9 cellular contexts compared by ENCODE assay signal in genomic region chr11:45994421-45995341, GRCh38.
A peak's percentile ranks its signal among the peaks of the same experiment; 100 is the strongest.
DNase-seq lines count a peak whose midpoint lies in the region; TF ChIP-seq lines count a peak whose summit lies in the region.
"Had no signal": no experiment of that assay in that cellular context is flagged by ENCODE, and none has a peak within 500 bp of the region (broad histone marks: within the 10 kb centered on the region; RNA-seq: fewer than 3 reads in every experiment).

No MANE protein-coding gene starts in this region.

- H3K9ac ChIP-seq in KMS-11: peak overlapping the region; percentile 50; the same call in 1 of the 2 replicates
- no peak overlapping the region for H3K9ac ChIP-seq in adipocyte (ENCODE audit: low read length)

- no peaks in the 10 kb centered on the region for H3K9me3 ChIP-seq in adipocyte (ENCODE audit: control insufficient read depth, low read length)

- H3K79me2 ChIP-seq in KMS-11 (ENCODE audit: insufficient read depth, low read depth): no peaks in the 10 kb centered on the region

- DNase-seq in adipocyte (ENCODE audit: low read depth): peak; percentile 56
- peak in 31 of 42 donors; percentile 9 to 80 (median 42) for DNase-seq in head of caudate nucleus
- DNase-seq in retina: peak; percentile 39
- no peak for DNase-seq in activated gamma-delta T cell (lab: John Stamatoyannopoulos, UW)
- no peak for DNase-seq in activated naive CD4-positive, alpha-beta T cell treated with Interleukin-2 at 50 U/mL for 16 hours
- DNase-seq in activated T-cell treated with anti-CD3 and anti-CD28 coated beads for 4 hours: no peak
- DNase-seq: foreskin melanocyte, NCI-H526 treated with DMSO at 0.1 percent for 48 hours had no signal

- H3K4me2 ChIP-seq in KMS-11: peak overlapping the region; percentile 83

- intact Hi-C loops in head of caudate nucleus (cut with DNase I): no loop called here

- TF ChIP-seq CTCF in KMS-11 (conservative IDR thresholded peaks at IDR 0.05; ENCODE audit: low read depth, low read length): no peak

- H3K4me3 ChIP-seq in KMS-11 (IDR thresholded peaks at IDR 0.05; ENCODE audit: insufficient read depth, low read depth, low read length): no peak overlapping the region
- no peak overlapping the region for H3K4me3 ChIP-seq in adipocyte (ENCODE audit: low read length)

- H3K36me3 ChIP-seq in KMS-11 (ENCODE audit: insufficient read depth): no peaks in the 10 kb centered on the region
- no peaks in the 10 kb centered on the region for H3K36me3 ChIP-seq in adipocyte (ENCODE audit: control insufficient read depth, insufficient read depth, low read length, severe bottlenecking)

- no peaks in the 10 kb centered on the region for H4K20me1 ChIP-seq in KMS-11 (ENCODE audit: insufficient read depth)

- no peaks in the 10 kb centered on the region for H3K27me3 ChIP-seq in KMS-11 (ENCODE audit: insufficient read depth, low read depth)
- H3K27me3 ChIP-seq in adipocyte (replicated peaks; ENCODE audit: control insufficient read depth, insufficient read depth, low read length): no peaks in the 10 kb centered on the region

- H3K4me1 ChIP-seq in KMS-11 (ENCODE audit: low read depth, poor library complexity, severe bottlenecking): peaks cover 52% of the 10 kb centered on the region
- H3K4me1 ChIP-seq in adipocyte (ENCODE audit: control insufficient read depth, insufficient read depth, low read length): peaks cover 38% of the 10 kb centered on the region

- H2AFZ ChIP-seq in KMS-11 (ENCODE audit: low read depth): peak overlapping the region; percentile 24; the same call in 1 of the 2 replicates

- H3K27ac ChIP-seq in KMS-11: peak overlapping the region; percentile 86

Comparison
In these comparisons a context has a peak if more than half of its experiments do, and no peak if none do; other contexts are left out.
1. DNase-seq: peak in adipocyte (single experiment), head of caudate nucleus (31 of 42) and retina (single experiment); none in activated gamma-delta T cell (single experiment), activated naive CD4-positive, alpha-beta T cell treated with Interleukin-2 at 50 U/mL for 16 hours (single experiment) and activated T-cell treated with anti-CD3 and anti-CD28 coated beads for 4 hours (single experiment).